8 cellular contexts compared by ENCODE assay signal in the genomic region with DNA sequence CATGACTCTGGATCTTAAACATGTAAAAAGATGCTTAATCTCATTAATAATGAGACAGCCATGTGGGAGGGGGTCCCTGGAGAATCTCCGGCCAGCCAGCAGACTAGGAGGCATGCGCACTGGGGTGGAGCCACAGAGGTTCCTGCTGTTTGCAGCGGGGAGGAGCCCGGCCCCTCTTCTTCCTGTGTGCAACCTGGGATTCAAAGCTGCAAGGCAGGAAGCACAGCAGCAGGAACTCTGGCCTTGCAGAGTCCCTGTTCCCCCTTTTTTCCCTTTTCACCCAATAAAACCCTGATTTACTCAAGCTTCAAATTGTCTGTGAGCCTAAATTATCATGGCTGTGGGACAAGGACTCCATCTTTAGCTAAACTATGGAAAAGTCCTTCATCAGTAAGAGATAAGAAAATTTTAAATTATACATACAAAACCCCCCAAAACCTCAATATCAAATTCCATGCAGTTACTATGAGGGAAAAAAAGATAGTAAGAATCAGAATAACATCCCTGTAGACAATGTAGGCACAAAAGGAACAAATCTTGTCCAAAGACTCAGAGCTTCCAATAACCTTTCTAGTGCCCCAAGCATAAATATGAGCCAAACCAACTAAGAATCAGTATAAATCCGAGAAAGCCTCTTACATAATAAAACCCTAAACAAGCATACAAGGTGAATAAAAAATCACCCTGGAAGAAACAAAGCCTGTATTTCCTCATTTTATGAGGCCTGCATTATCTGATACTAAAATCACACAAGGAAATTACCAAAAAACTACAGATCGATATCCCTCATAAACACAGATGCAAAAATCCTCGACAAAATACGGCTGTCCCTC. TPM values are rescaled to one million over a fixed set of nuclear protein-coding genes. Genes with fewer than 3 reads are reported as not detected.
DNase-seq lines count a peak whose midpoint lies in the region; ATAC-seq and TF ChIP-seq lines count a peak whose summit lies in the region.

No MANE protein-coding gene starts in this region.

- DNase-seq in Calu3 (peak; percentile 62), NCI-H146 (lab: John Stamatoyannopoulos, UW) (peak; percentile 63), adipocyte (ENCODE audit: low read depth) (peak; percentile 53), spleen (peak; percentile 86), AML-193 (lab: John Stamatoyannopoulos, UW) (no peak), cerebellum (ENCODE audit: low spot score) (no peak)

- no TSS peak for BruUV-seq in Calu3 (replicated peaks; lab: Mats Ljungman, UMichigan)

- H3K36me3 ChIP-seq in adipocyte (ENCODE audit: control insufficient read depth, insufficient read depth, low read length, severe bottlenecking) (no peaks in the 10 kb centered on the region), iPS-18a (ENCODE audit: control insufficient read depth, low read depth, low read length) (no peaks in the 10 kb centered on the region), spleen (no peaks in the 10 kb centered on the region)

- H3K27me3 Mint-ChIP-seq in Calu3 (ENCODE audit: unreplicated experiment) = no peaks in the 10 kb centered on the region

- no peaks in the 10 kb centered on the region for H3K36me3 Mint-ChIP-seq in Calu3 (ENCODE audit: insufficient read depth, unreplicated experiment)

- H3K9me3 ChIP-seq in adipocyte (ENCODE audit: control insufficient read depth, low read length) (no peaks in the 10 kb centered on the region), iPS-18a (ENCODE audit: control insufficient read depth, low read depth, low read length) (no peaks in the 10 kb centered on the region), spleen (no peaks in the 10 kb centered on the region)

- no peak for TF ChIP-seq POLR2A in spleen (IDR thresholded peaks at IDR 0.05)

- H3K9ac ChIP-seq in adipocyte (ENCODE audit: low read length) (peak overlapping the region; percentile 6), iPS-18a (ENCODE audit: low read length) (peak overlapping the region; percentile 58)

- intact Hi-C loops in Calu3 (cut with micrococcal nuclease; ENCODE audit: unreplicated experiment) = no loop called here
- intact Hi-C loops in spleen (cut with DNase I; ENCODE audit: low total_unique reads) = no loop called here

- H3K27ac ChIP-seq in iPS-18a (ENCODE audit: low read length) (peak overlapping the region; percentile 69), spleen (peak overlapping the region in 7 of 8 donors; percentile 11 to 63 (median 39))

- H3K27me3 ChIP-seq in adipocyte (replicated peaks; ENCODE audit: control insufficient read depth, insufficient read depth, low read length) (no peaks in the 10 kb centered on the region), iPS-18a (ENCODE audit: control insufficient read depth, insufficient read depth, low read length) (no peaks in the 10 kb centered on the region), spleen (replicated peaks in 1 of 7) (no peaks in the 10 kb centered on the region)

- peak overlapping the region; percentile 29 for H3K27ac Mint-ChIP-seq in Calu3 (ENCODE audit: unreplicated experiment)

- CTCF ChIA-PET in Calu3 (lab: Charles Lee) = no interaction called here

- peaks cover 22% of the 10 kb centered on the region for H3K4me1 Mint-ChIP-seq in Calu3 (ENCODE audit: low read depth, unreplicated experiment)

- 15 to 35% (median 22%) methylated on average over 8 of the region's 8 CpGs for WGBS in spleen, 5 donors

- H3K4me1 ChIP-seq in adipocyte (ENCODE audit: control insufficient read depth, insufficient read depth, low read length) = peaks cover 27% of the 10 kb centered on the region
- peaks cover 24% of the 10 kb centered on the region for H3K4me1 ChIP-seq in iPS-18a (ENCODE audit: control insufficient read depth, low read depth, low read length)
- H3K4me1 ChIP-seq in spleen = peaks cover 6 to 43% (median 28%) of the 10 kb centered on the region in 6 donors

- peak; percentile 89 for ATAC-seq in GM21723 (IDR thresholded peaks at IDR 0.05; ENCODE audit: unreplicated experiment)

- H3K4me3 ChIP-seq in adipocyte (ENCODE audit: low read length) (peak overlapping the region; percentile 54), iPS-18a (ENCODE audit: low read length) (peak overlapping the region; percentile 28), spleen (peak overlapping the region in 1 of 8 donors; percentile 48)

- no peak for TF ChIP-seq CTCF in Calu3 (IDR thresholded peaks at IDR 0.05; ENCODE audit: unreplicated experiment)
- TF ChIP-seq CTCF in spleen (IDR thresholded peaks at IDR 0.05 in 8 of 11, conservative IDR thresholded peaks at IDR 0.05 in 3 of 11) = no peak

- H3K4me3 Mint-ChIP-seq in Calu3 (ENCODE audit: low read depth, unreplicated experiment) = no peak overlapping the region

- no peaks in the 10 kb centered on the region for H3K9me3 Mint-ChIP-seq in Calu3 (ENCODE audit: low read depth, unreplicated experiment)

RNA-seq across cellular contexts. Expression of gene CFDP1, which starts 12.1 kb away (rescaled TPM):
- total RNA-seq in Calu3 (2022) (64.1 and 70.9 TPM in 2 replicates), spleen (100 to 1,000 TPM in 6 of 7 donors, 10 to 100 TPM in 1; 56.1 to 153 (median 108) TPM), cerebellum (47.2 TPM)
- polyA plus RNA-seq in spleen = 100 to 1,000 TPM; 101 to 222 (median 108) TPM

RNA-seq across cellular contexts. Expression of gene TMEM170A, which starts 43.3 kb away (rescaled TPM):
- total RNA-seq in Calu3 (2022) (48.4 and 52.5 TPM in 2 replicates), spleen (10 to 100 TPM; 26.3 to 54.0 (median 34.2) TPM), cerebellum (39.1 TPM)
- 10 to 100 TPM in 1 of 3 donors, 1 to 10 TPM in 2; 6.1 to 12.0 (median 6.4) TPM for polyA plus RNA-seq in spleen

Comparison
In these comparisons a context has a peak if more than half of its experiments do, and no peak if none do; other contexts are left out.
1. DNase-seq: peak in Calu3 (single experiment), NCI-H146 (single experiment), adipocyte (single experiment) and spleen (single experiment); none in AML-193 (0 of 2) and cerebellum (single experiment).